Comparison of ENCODE assay signal across 1 cellular context in genomic region chr1:16014509-16015482, GRCh38.
A peak's percentile ranks its signal among the peaks of the same experiment; 100 is the strongest.
TF ChIP-seq lines count a peak whose summit lies in the region.

No MANE protein-coding gene starts in this region.

TF ChIP-seq in K562, 482 proteins besides CTCF, POLR2A, EP300 and RAD21 (continued from another document and continues in another):
- TF ChIP-seq, protein P1, sequence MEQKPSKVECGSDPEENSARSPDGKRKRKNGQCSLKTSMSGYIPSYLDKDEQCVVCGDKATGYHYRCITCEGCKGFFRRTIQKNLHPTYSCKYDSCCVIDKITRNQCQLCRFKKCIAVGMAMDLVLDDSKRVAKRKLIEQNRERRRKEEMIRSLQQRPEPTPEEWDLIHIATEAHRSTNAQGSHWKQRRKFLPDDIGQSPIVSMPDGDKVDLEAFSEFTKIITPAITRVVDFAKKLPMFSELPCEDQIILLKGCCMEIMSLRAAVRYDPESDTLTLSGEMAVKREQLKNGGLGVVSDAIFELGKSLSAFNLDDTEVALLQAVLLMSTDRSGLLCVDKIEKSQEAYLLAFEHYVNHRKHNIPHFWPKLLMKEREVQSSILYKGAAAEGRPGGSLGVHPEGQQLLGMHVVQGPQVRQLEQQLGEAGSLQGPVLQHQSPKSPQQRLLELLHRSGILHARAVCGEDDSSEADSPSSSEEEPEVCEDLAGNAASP (IDR thresholded peaks at IDR 0.05), result no peak
- TF ChIP-seq ZNF511 (CRISPR knock-in tag; IDR thresholded peaks at IDR 0.05), result no peak; the same call in 1 of the 2 replicates
- no peak for TF ChIP-seq DNMT1 (IDR thresholded peaks at IDR 0.05)
- no peak for TF ChIP-seq MEF2D (tag; conservative IDR thresholded peaks at IDR 0.05; ENCODE audit: low read depth)
- no peak for TF ChIP-seq ZNF696 (CRISPR knock-in tag; conservative IDR thresholded peaks at IDR 0.05)
- no peak for TF ChIP-seq ZNF121 (CRISPR knock-in tag; conservative IDR thresholded peaks at IDR 0.05)
- peak; percentile 9; the same call in 1 of the 2 replicates for TF ChIP-seq TCF3 (CRISPR knock-in tag; IDR thresholded peaks at IDR 0.05)
- TF ChIP-seq, protein P2, sequence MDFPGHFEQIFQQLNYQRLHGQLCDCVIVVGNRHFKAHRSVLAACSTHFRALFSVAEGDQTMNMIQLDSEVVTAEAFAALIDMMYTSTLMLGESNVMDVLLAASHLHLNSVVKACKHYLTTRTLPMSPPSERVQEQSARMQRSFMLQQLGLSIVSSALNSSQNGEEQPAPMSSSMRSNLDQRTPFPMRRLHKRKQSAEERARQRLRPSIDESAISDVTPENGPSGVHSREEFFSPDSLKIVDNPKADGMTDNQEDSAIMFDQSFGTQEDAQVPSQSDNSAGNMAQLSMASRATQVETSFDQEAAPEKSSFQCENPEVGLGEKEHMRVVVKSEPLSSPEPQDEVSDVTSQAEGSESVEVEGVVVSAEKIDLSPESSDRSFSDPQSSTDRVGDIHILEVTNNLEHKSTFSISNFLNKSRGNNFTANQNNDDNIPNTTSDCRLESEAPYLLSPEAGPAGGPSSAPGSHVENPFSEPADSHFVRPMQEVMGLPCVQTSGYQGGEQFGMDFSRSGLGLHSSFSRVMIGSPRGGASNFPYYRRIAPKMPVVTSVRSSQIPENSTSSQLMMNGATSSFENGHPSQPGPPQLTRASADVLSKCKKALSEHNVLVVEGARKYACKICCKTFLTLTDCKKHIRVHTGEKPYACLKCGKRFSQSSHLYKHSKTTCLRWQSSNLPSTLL (IDR thresholded peaks at IDR 0.05), result no peak
- no peak for TF ChIP-seq RHOXF2B (CRISPR knock-in tag; conservative IDR thresholded peaks at IDR 0.05)
- TF ChIP-seq NFATC3 (IDR thresholded peaks at IDR 0.05), result no peak
- TF ChIP-seq NR2C2 (CRISPR knock-in tag; IDR thresholded peaks at IDR 0.05), result no peak
- TF ChIP-seq NR2C2 (tag; IDR thresholded peaks at IDR 0.05), result no peak
- TF ChIP-seq BRD9 (IDR thresholded peaks at IDR 0.05; ENCODE audit: low read depth, partially characterized antibody), result no peak
- no peak for TF ChIP-seq MCM7 (IDR thresholded peaks at IDR 0.05)
- no peak for TF ChIP-seq SMAD2 (IDR thresholded peaks at IDR 0.05; ENCODE audit: low read depth, low read length)
- no peak for TF ChIP-seq ZSCAN32 (CRISPR knock-in tag; IDR thresholded peaks at IDR 0.05)
- no peak for TF ChIP-seq BRF1 (IDR thresholded peaks at IDR 0.05; ENCODE audit: borderline replicate concordance, extremely low read depth, insufficient read length)
- no peak for TF ChIP-seq ZNF165 (CRISPR knock-in tag; IDR thresholded peaks at IDR 0.05; ENCODE audit: borderline replicate concordance)
- 0 out of 2 replicates have a peak, but pooled peaks have one; percentile 2 for TF ChIP-seq MAFF (IDR thresholded peaks at IDR 0.05; ENCODE audit: low read length)
- TF ChIP-seq ZNF347 (CRISPR knock-in tag; IDR thresholded peaks at IDR 0.05; ENCODE audit: low read depth), result no peak
- TF ChIP-seq PHF20 (IDR thresholded peaks at IDR 0.05; ENCODE audit: partially characterized antibody), result no peak
- TF ChIP-seq, protein P3, sequence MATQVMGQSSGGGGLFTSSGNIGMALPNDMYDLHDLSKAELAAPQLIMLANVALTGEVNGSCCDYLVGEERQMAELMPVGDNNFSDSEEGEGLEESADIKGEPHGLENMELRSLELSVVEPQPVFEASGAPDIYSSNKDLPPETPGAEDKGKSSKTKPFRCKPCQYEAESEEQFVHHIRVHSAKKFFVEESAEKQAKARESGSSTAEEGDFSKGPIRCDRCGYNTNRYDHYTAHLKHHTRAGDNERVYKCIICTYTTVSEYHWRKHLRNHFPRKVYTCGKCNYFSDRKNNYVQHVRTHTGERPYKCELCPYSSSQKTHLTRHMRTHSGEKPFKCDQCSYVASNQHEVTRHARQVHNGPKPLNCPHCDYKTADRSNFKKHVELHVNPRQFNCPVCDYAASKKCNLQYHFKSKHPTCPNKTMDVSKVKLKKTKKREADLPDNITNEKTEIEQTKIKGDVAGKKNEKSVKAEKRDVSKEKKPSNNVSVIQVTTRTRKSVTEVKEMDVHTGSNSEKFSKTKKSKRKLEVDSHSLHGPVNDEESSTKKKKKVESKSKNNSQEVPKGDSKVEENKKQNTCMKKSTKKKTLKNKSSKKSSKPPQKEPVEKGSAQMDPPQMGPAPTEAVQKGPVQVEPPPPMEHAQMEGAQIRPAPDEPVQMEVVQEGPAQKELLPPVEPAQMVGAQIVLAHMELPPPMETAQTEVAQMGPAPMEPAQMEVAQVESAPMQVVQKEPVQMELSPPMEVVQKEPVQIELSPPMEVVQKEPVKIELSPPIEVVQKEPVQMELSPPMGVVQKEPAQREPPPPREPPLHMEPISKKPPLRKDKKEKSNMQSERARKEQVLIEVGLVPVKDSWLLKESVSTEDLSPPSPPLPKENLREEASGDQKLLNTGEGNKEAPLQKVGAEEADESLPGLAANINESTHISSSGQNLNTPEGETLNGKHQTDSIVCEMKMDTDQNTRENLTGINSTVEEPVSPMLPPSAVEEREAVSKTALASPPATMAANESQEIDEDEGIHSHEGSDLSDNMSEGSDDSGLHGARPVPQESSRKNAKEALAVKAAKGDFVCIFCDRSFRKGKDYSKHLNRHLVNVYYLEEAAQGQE (CRISPR knock-in tag; IDR thresholded peaks at IDR 0.05; ENCODE audit: low read depth), result no peak
- no peak for TF ChIP-seq IRF2 (CRISPR knock-in tag; IDR thresholded peaks at IDR 0.05)
- TF ChIP-seq ATF2 (CRISPR knock-in tag; IDR thresholded peaks at IDR 0.05), result no peak
- TF ChIP-seq, protein P4, sequence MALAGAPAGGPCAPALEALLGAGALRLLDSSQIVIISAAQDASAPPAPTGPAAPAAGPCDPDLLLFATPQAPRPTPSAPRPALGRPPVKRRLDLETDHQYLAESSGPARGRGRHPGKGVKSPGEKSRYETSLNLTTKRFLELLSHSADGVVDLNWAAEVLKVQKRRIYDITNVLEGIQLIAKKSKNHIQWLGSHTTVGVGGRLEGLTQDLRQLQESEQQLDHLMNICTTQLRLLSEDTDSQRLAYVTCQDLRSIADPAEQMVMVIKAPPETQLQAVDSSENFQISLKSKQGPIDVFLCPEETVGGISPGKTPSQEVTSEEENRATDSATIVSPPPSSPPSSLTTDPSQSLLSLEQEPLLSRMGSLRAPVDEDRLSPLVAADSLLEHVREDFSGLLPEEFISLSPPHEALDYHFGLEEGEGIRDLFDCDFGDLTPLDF (CRISPR knock-in tag; IDR thresholded peaks at IDR 0.05), result 0 out of 2 replicates have a peak, but pooled peaks have one; percentile 43
- peak; percentile 60; the same call in 1 of the 2 replicates for TF ChIP-seq PRMT5 (CRISPR knock-in tag; IDR thresholded peaks at IDR 0.05)
- TF ChIP-seq ZNF263 (CRISPR knock-in tag; IDR thresholded peaks at IDR 0.05; ENCODE audit: borderline replicate concordance), result peak; percentile 51; the same call in 1 of the 2 replicates
- TF ChIP-seq ZNF277 (CRISPR knock-in tag; IDR thresholded peaks at IDR 0.05; ENCODE audit: borderline replicate concordance), result no peak
- no peak for TF ChIP-seq PKNOX1 (IDR thresholded peaks at IDR 0.05)
- TF ChIP-seq SUPT5H (IDR thresholded peaks at IDR 0.05), result no peak
- TF ChIP-seq SRSF1 (IDR thresholded peaks at IDR 0.05; ENCODE audit: low read depth, low read length), result no peak
- TF ChIP-seq CREBBP (IDR thresholded peaks at IDR 0.05; ENCODE audit: low read depth, low read length), result no peak
- TF ChIP-seq ZFPM2 (CRISPR knock-in tag; IDR thresholded peaks at IDR 0.05), result no peak
- no peak for TF ChIP-seq RBM34 (IDR thresholded peaks at IDR 0.05; ENCODE audit: borderline replicate concordance, insufficient read depth, low read length)
- TF ChIP-seq, protein P5, sequence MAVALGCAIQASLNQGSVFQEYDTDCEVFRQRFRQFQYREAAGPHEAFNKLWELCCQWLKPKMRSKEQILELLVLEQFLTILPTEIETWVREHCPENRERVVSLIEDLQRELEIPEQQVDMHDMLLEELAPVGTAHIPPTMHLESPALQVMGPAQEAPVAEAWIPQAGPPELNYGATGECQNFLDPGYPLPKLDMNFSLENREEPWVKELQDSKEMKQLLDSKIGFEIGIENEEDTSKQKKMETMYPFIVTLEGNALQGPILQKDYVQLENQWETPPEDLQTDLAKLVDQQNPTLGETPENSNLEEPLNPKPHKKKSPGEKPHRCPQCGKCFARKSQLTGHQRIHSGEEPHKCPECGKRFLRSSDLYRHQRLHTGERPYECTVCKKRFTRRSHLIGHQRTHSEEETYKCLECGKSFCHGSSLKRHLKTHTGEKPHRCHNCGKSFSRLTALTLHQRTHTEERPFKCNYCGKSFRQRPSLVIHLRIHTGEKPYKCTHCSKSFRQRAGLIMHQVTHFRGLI (CRISPR knock-in tag; IDR thresholded peaks at IDR 0.05), result no peak
- TF ChIP-seq, protein P6, sequence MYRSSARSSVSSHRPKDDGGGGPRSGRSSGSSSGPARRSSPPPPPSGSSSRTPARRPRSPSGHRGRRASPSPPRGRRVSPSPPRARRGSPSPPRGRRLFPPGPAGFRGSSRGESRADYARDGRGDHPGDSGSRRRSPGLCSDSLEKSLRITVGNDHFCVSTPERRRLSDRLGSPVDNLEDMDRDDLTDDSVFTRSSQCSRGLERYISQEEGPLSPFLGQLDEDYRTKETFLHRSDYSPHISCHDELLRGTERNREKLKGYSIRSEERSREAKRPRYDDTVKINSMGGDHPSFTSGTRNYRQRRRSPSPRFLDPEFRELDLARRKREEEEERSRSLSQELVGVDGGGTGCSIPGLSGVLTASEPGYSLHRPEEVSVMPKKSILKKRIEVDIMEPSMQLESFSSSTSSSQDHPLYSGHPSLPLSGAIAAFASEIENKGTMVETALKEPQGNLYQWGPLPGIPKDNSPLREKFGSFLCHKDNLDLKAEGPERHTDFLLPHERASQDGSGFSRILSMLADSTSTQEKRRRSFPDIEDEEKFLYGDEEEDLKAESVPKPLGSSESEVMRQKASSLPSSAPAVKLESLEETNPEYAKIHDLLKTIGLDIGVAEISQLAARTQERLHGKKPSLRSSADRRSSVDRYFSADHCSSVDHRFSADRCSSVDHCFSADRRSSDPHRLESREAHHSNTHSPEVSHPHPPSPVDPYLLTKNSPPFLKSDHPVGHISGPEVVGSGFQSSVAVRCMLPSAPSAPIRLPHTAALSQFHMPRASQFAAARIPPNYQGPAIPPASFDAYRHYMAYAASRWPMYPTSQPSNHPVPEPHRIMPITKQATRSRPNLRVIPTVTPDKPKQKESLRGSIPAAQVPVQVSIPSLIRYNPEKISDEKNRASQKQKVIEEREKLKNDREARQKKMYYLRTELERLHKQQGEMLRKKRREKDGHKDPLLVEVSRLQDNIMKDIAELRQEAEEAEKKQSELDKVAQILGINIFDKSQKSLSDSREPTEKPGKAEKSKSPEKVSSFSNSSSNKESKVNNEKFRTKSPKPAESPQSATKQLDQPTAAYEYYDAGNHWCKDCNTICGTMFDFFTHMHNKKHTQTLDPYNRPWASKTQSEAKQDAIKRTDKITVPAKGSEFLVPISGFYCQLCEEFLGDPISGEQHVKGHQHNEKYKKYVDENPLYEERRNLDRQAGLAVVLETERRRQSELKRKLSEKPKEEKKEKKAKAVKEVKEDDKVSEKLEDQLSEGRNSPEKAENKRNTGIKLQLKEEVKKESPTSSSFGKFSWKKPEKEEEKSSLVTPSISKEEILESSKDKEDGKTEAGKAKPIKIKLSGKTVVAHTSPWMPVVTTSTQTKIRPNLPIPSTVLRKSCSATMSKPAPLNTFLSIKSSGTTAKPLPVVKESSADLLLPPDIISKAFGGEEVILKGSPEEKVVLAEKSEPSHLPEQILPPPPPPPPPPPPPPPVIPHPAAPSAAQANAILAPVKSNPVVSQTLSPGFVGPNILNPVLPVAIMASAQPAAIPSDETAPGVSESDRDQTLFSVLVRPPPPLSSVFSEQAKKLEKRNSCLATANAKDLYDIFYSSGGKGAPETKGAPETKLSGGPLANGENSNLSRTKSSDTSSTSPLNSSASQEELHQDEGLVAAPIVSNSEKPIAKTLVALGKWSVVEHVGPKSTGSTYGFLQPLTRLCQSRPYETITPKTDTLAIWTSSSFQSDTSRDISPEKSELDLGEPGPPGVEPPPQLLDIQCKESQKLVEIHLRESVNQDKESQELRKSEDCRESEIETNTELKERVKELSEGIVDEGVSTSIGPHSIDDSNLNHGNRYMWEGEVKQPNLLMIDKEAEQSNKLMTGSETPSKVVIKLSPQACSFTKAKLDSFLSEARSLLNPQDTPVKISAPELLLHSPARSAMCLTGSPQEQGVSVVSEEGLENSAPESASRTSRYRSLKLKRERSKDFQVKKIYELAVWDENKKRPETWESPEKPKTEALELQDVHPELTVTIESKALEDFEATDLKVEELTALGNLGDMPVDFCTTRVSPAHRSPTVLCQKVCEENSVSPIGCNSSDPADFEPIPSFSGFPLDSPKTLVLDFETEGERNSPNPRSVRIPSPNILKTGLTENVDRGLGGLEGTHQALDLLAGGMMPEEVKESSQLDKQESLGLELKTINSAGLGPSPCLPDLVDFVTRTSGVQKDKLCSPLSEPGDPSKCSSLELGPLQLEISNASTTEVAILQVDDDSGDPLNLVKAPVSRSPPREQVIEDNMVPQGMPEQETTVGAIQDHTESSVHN (IDR thresholded peaks at IDR 0.05; ENCODE audit: borderline replicate concordance in 1 of 2, low read depth in 1 of 2), result no peak
- TF ChIP-seq ZNF77 (CRISPR knock-in tag; IDR thresholded peaks at IDR 0.05), result no peak
- no peak for TF ChIP-seq HDGF (IDR thresholded peaks at IDR 0.05)
- peak; percentile 34; the same call in 1 of the 2 replicates for TF ChIP-seq PHF8 (IDR thresholded peaks at IDR 0.05; ENCODE audit: borderline replicate concordance, low read length)
